Comparison of ENCODE assay signal across 10 cellular contexts in genomic region chr13:30409911-30410704, GRCh38. TPM values are rescaled to one million over a fixed set of nuclear protein-coding genes. Genes with fewer than 3 reads are reported as not detected.
A peak's percentile ranks its signal among the peaks of the same experiment; 100 is the strongest.
DNase-seq lines count a peak whose midpoint lies in the region; ATAC-seq and TF ChIP-seq lines count a peak whose summit lies in the region.
"Had no signal": no experiment of that assay in that cellular context is flagged by ENCODE, and none has a peak within 500 bp of the region (broad histone marks: within the 10 kb centered on the region; RNA-seq: fewer than 3 reads in every experiment).

No MANE protein-coding gene starts in this region.

- TF ChIP-seq CTCF in CD4-positive, alpha-beta T cell (IDR thresholded peaks at IDR 0.05), result no peak
- no peak for TF ChIP-seq CTCF in foreskin fibroblast (IDR thresholded peaks at IDR 0.05; ENCODE audit: low read depth, low read length)

- no peak overlapping the region for H3K4me3 ChIP-seq in foreskin fibroblast (ENCODE audit: low read depth in 1 of 2, low read length in 2 of 2)
- H3K4me3 ChIP-seq: SJSA1 had no signal

- no peak for DNase-seq in CD4-positive, alpha-beta T cell
- no peak for DNase-seq in T-cell
- peak; percentile 73 to 85 for DNase-seq in foreskin fibroblast
- DNase-seq in renal cortical epithelial cell (ENCODE audit: low read depth), result peak; percentile 67
- no peak for DNase-seq in NCI-H128 (lab: John Stamatoyannopoulos, UW; ENCODE audit: unreplicated experiment)
- no peak for DNase-seq in OCI-M2 (lab: John Stamatoyannopoulos, UW; ENCODE audit: unreplicated experiment)
- DNase-seq in T-helper 2 cell, result no peak
- DNase-seq: activated T-cell treated with anti-CD3 and anti-CD28 coated beads, Interleukin-2, amount 50 U/mL, for 4 hours had no signal

- intact Hi-C loops in CD4-positive, alpha-beta T cell (cut with DNase I, micrococcal nuclease), result loop anchor here (2.0 to 10.0 kb wide), 7 partner anchors 13 to 392 kb away; partner anchors contain the start of gene UBE2L5 (in 1 of the 2)

- H3K9me3 Mint-ChIP-seq in CD4-positive, alpha-beta T cell, result no peaks in the 10 kb centered on the region
- H3K9me3 Mint-ChIP-seq in T-cell, result no peaks in the 10 kb centered on the region
- H3K9me3 Mint-ChIP-seq: activated T-cell treated with anti-CD3 and anti-CD28 coated beads, Interleukin-2, amount 50 U/mL, for 4 hours had no signal

- H3K4me3 Mint-ChIP-seq in CD4-positive, alpha-beta T cell, result no peak overlapping the region
- no peak overlapping the region for H3K4me3 Mint-ChIP-seq in T-cell
- H3K4me3 Mint-ChIP-seq: activated T-cell treated with anti-CD3 and anti-CD28 coated beads, Interleukin-2, amount 50 U/mL, for 4 hours had no signal

- peaks cover 41% of the 10 kb centered on the region for H3K4me1 Mint-ChIP-seq in CD4-positive, alpha-beta T cell (ENCODE audit: low read depth)
- peaks cover 37 to 45% (median 42%) of the 10 kb centered on the region in 3 donors for H3K4me1 Mint-ChIP-seq in T-cell

- CTCF ChIA-PET in CD4-positive, alpha-beta T cell (lab: Charles Lee), result interaction anchor here (0.7 kb wide), 1 partner anchor 96 kb away, joined by 3 read pairs; no protein-coding TSS in a partner anchor
- CTCF ChIA-PET in T-cell (lab: Charles Lee), result interaction anchor here in 1 of 2 donors (0.6 kb wide), 1 partner anchor 21 kb away, joined by 4 read pairs; no protein-coding TSS in a partner anchor

- no peaks in the 10 kb centered on the region for H3K27me3 Mint-ChIP-seq in CD4-positive, alpha-beta T cell
- H3K27me3 Mint-ChIP-seq in T-cell, result no peaks in the 10 kb centered on the region

- no peak overlapping the region for H3K27ac ChIP-seq in CD4-positive, alpha-beta T cell (ENCODE audit: low read depth, low read length)
- H3K27ac ChIP-seq: SJSA1 had no signal

- H3K27ac Mint-ChIP-seq in CD4-positive, alpha-beta T cell, result peak overlapping the region; percentile 78
- peak overlapping the region; percentile 65 to 72 for H3K27ac Mint-ChIP-seq in T-cell

- H3K9me3 ChIP-seq in CD4-positive, alpha-beta T cell (ENCODE audit: control insufficient read depth, low read length), result no peaks in the 10 kb centered on the region
- H3K9me3 ChIP-seq: SJSA1 had no signal

- no peak for ATAC-seq in CD4-positive, alpha-beta T cell (ENCODE audit: poor library complexity)
- no peak for ATAC-seq in T-cell (replicated peaks in 1 of 4)
- ATAC-seq in GM21529 (IDR thresholded peaks at IDR 0.05; ENCODE audit: unreplicated experiment), result no peak
- ATAC-seq: activated T-cell treated with anti-CD3 and anti-CD28 coated beads, Interleukin-2, amount 50 U/mL, for 4 hours had no signal

- no peaks in the 10 kb centered on the region for H3K36me3 Mint-ChIP-seq in CD4-positive, alpha-beta T cell (ENCODE audit: low read depth)
- no peaks in the 10 kb centered on the region for H3K36me3 Mint-ChIP-seq in T-cell

- no peaks in the 10 kb centered on the region for H3K27me3 ChIP-seq in CD4-positive, alpha-beta T cell (ENCODE audit: control insufficient read depth, insufficient read depth, low read length)
- H3K27me3 ChIP-seq: SJSA1 had no signal

- POLR2A ChIA-PET in CD4-positive, alpha-beta T cell (lab: Charles Lee), result interaction anchor here (1.0 to 2.5 kb wide), 3 partner anchors 34 to 38 kb away, joined by 3 to 11 read pairs (median 5); no protein-coding TSS in a partner anchor
- POLR2A ChIA-PET in T-cell (lab: Charles Lee), result no interaction called here

RNA-seq across cellular contexts. Expression of gene UBE2L5, which starts 12.2 kb away (rescaled TPM):
- total RNA-seq in CD4-positive, alpha-beta T cell, result under 1 TPM in 1 of 2 experiments, not detected in 1; 0.11 TPM
- under 1 TPM in 1 of 5 donors, not detected in 4; 0.33 TPM for total RNA-seq in T-cell
- not detected in 2 replicates for total RNA-seq in renal cortical epithelial cell
- total RNA-seq: activated T-cell treated with anti-CD3 and anti-CD28 coated beads, Interleukin-2, amount 50 U/mL, for 4 hours; SJSA1 had no signal

RNA-seq across cellular contexts. Expression of gene HMGB1, which starts 55.6 kb away (rescaled TPM):
- 100 to 1,000 TPM; 448 to 465 TPM for total RNA-seq in CD4-positive, alpha-beta T cell
- total RNA-seq in T-cell (100 to 1,000 TPM; 290 to 406 (median 300) TPM), renal cortical epithelial cell (237 and 363 TPM in 2 replicates)

Comparison
In these comparisons a context has a peak if more than half of its experiments do, and no peak if none do; other contexts are left out.
1. DNase-seq: peak in foreskin fibroblast (2 of 2) and renal cortical epithelial cell (single experiment); none in CD4-positive, alpha-beta T cell (0 of 10), T-cell (0 of 34), NCI-H128 (single experiment), OCI-M2 (single experiment) and T-helper 2 cell (0 of 5).